In genomic region chr7:137395425-137395824, GRCh38 we compare ENCODE assay signal across 21 cellular contexts. TPM values are rescaled to one million over a fixed set of nuclear protein-coding genes. Genes with fewer than 3 reads are reported as not detected.
A peak's percentile ranks its signal among the peaks of the same experiment; 100 is the strongest.
DNase-seq lines count a peak whose midpoint lies in the region; ATAC-seq and TF ChIP-seq lines count a peak whose summit lies in the region.
"Had no signal": no experiment of that assay in that cellular context is flagged by ENCODE, and none has a peak within 500 bp of the region (broad histone marks: within the 10 kb centered on the region; RNA-seq: fewer than 3 reads in every experiment).

No MANE protein-coding gene starts in this region.

- TF ChIP-seq CTCF in spleen (IDR thresholded peaks at IDR 0.05 in 8 of 11, conservative IDR thresholded peaks at IDR 0.05 in 3 of 11): no peak

- DNase-seq in NCI-H1092 treated with DMSO at 0.1 percent for 48 hours (lab: John Stamatoyannopoulos, UW): peak; percentile 96
- peak; percentile 11 for DNase-seq in NCI-H2171 (lab: John Stamatoyannopoulos, UW)
- peak; percentile 48 for DNase-seq in cerebellum (ENCODE audit: low spot score)
- DNase-seq in posterior cingulate gyrus: peak; percentile 53 to 93 (median 63)
- no peak for DNase-seq in GM03348 (ENCODE audit: low spot score)
- DNase-seq in spleen: no peak
- DNase-seq: activated CD4-positive, alpha-beta T cell treated with anti-CD3 and anti-CD28 coated beads for 1 hour; activated naive CD8-positive, alpha-beta T cell treated with anti-CD3 and anti-CD28 coated beads for 36 hours; AML-193; Calu3; erythroblast; gastrocnemius medialis; GF-D8; HFFc6; NCI-H187 treated with DMSO at 0.1 percent for 48 hours; stimulated activated CD4-positive, alpha-beta T cell treated with anti-CD3 and anti-CD28 coated beads, Interleukin-4, amount 100 ng/mL, for 24 hours had no signal

- no peaks in the 10 kb centered on the region for H3K4me1 ChIP-seq in spleen
- H3K4me1 ChIP-seq: breast epithelium, gastrocnemius medialis, left lung, vagina had no signal

- H3K9me3 ChIP-seq in spleen: no peaks in the 10 kb centered on the region
- H3K9me3 ChIP-seq: breast epithelium, gastrocnemius medialis, left lung, vagina had no signal

- 84 to 92% (median 89%) methylated on average over 9 of the region's 9 CpGs for WGBS in spleen, 5 donors

- H3K27ac ChIP-seq in spleen: no peak overlapping the region
- H3K27ac ChIP-seq: breast epithelium, gastrocnemius medialis, left lung, vagina had no signal

- intact Hi-C loops in posterior cingulate gyrus (cut with DNase I): no loop called here
- intact Hi-C loops in spleen (cut with DNase I; ENCODE audit: low total_unique reads): no loop called here

- no peak for ATAC-seq in GM21526 (IDR thresholded peaks at IDR 0.05; ENCODE audit: low FRiP score, unreplicated experiment)
- ATAC-seq: gastrocnemius medialis, left lung had no signal

- TF ChIP-seq POLR2A in spleen (IDR thresholded peaks at IDR 0.05): no peak

- H3K27me3 ChIP-seq in spleen (replicated peaks in 1 of 7): no peaks in the 10 kb centered on the region
- H3K27me3 ChIP-seq: breast epithelium, gastrocnemius medialis, left lung, vagina had no signal

- H3K36me3 ChIP-seq in spleen: no peaks in the 10 kb centered on the region
- H3K36me3 ChIP-seq: breast epithelium, gastrocnemius medialis, left lung, vagina had no signal

- H3K4me3 ChIP-seq in spleen: no peak overlapping the region
- H3K4me3 ChIP-seq: breast epithelium, gastrocnemius medialis, left lung, vagina had no signal

RNA-seq across cellular contexts. Expression of gene PTN, which starts 51.9 kb away (rescaled TPM):
- 482 TPM for total RNA-seq in cerebellum
- 10 to 100 TPM in 3 of 7 donors, 1 to 10 TPM in 4; 5.2 to 21.1 (median 8.7) TPM for total RNA-seq in spleen
- polyA plus RNA-seq in spleen: 1 to 10 TPM; 2.1 to 4.5 (median 4.2) TPM
- total RNA-seq: activated naive CD8-positive, alpha-beta T cell treated with anti-CD3 and anti-CD28 coated beads for 36 hours; dermis microvascular lymphatic vessel endothelial cell had no signal

Comparison
In these comparisons a context has a peak if more than half of its experiments do, and no peak if none do; other contexts are left out.
1. DNase-seq: peak in NCI-H1092 treated with DMSO at 0.1 percent for 48 hours (single experiment), NCI-H2171 (single experiment), cerebellum (single experiment) and posterior cingulate gyrus (10 of 10); none in GM03348 (single experiment) and spleen (single experiment).
2. RNA of gene PTN, which starts 51.9 kb away (total RNA-seq): 482 TPM in cerebellum (single experiment); 5.2 to 21.1 TPM in spleen; every median in the first group is over 10 times any median in the second.